In genomic region chr17:33974276-33974675, GRCh38 we compare ENCODE assay signal across 12 cellular contexts.
DNase-seq lines count a peak whose midpoint lies in the region; ATAC-seq and TF ChIP-seq lines count a peak whose summit lies in the region.
"Had no signal": no experiment of that assay in that cellular context is flagged by ENCODE, and none has a peak within 500 bp of the region (broad histone marks: within the 10 kb centered on the region; RNA-seq: fewer than 3 reads in every experiment).

No MANE protein-coding gene starts in this region.

- H3K27me3 ChIP-seq in OCI-LY3 (ENCODE audit: low read depth, low read length) (no peaks in the 10 kb centered on the region), endodermal cell (ENCODE audit: control insufficient read depth, insufficient read depth, low read length, poor library complexity, severe bottlenecking) (no peaks in the 10 kb centered on the region), Caco-2 (replicated peaks; ENCODE audit: control insufficient read depth, insufficient read depth, low read length) (no peaks in the 10 kb centered on the region)

- POLR2A ChIA-PET in Caco-2 (lab: Charles Lee), result no interaction called here

- H3K9me3 Mint-ChIP-seq in endodermal cell (no peaks in the 10 kb centered on the region), osteocyte (ENCODE audit: unreplicated experiment) (peaks cover 44% of the 10 kb centered on the region), Caco-2 (ENCODE audit: unreplicated experiment) (no peaks in the 10 kb centered on the region)
- H3K9me3 Mint-ChIP-seq: CD4-positive, alpha-beta memory T cell had no signal

- no peak overlapping the region for H3K4me3 ChIP-seq in OCI-LY3 (ENCODE audit: low read length)
- no peak overlapping the region for H3K4me3 ChIP-seq in endodermal cell (ENCODE audit: low read length)
- H3K4me3 ChIP-seq in Caco-2 (ENCODE audit: low read depth, low read length), result no peak overlapping the region

- BruUV-seq in Caco-2 (replicated peaks; lab: Mats Ljungman, UMichigan), result no TSS peak

- DNase-seq in endodermal cell (peak; percentile 35), osteocyte (ENCODE audit: extremely low spot score, unreplicated experiment) (peak; percentile 65), HCEC 1CT (no peak), Caco-2 (no peak)
- DNase-seq: C1 segment of cervical spinal cord; CD4-positive, alpha-beta memory T cell; COR-L47; DND-41; GOT3 had no signal

- H2AFZ ChIP-seq in OCI-LY3 (ENCODE audit: low read depth, low read length), result no peak overlapping the region

- no peaks in the 10 kb centered on the region for H4K20me1 ChIP-seq in OCI-LY3 (ENCODE audit: insufficient read depth, low read length)

- H3K27ac Mint-ChIP-seq in endodermal cell (no peak overlapping the region), osteocyte (ENCODE audit: unreplicated experiment) (no peak overlapping the region), Caco-2 (ENCODE audit: unreplicated experiment) (no peak overlapping the region)
- H3K27ac Mint-ChIP-seq: CD4-positive, alpha-beta memory T cell had no signal

- TF ChIP-seq CTCF in OCI-LY3 (IDR thresholded peaks at IDR 0.05; ENCODE audit: low read depth, low read length), result no peak
- no peak for TF ChIP-seq CTCF in endodermal cell (conservative IDR thresholded peaks at IDR 0.05)
- no peak for TF ChIP-seq CTCF in osteocyte (IDR thresholded peaks at IDR 0.05)
- no peak for TF ChIP-seq CTCF in Caco-2 (IDR thresholded peaks at IDR 0.05; ENCODE audit: insufficient read depth in 1 of 2, low read depth in 1 of 2, low read length in 1 of 2, severe bottlenecking in 1 of 2, unreplicated experiment in 1 of 2)

- H3K4me1 Mint-ChIP-seq in endodermal cell (peaks cover 50% of the 10 kb centered on the region), osteocyte (ENCODE audit: unreplicated experiment) (no peaks in the 10 kb centered on the region), Caco-2 (ENCODE audit: low read depth, unreplicated experiment) (no peaks in the 10 kb centered on the region)

- H3K9me3 ChIP-seq in OCI-LY3 (ENCODE audit: insufficient read depth, low read length) (peaks cover 9% of the 10 kb centered on the region), endodermal cell (ENCODE audit: control insufficient read depth, low read length) (no peaks in the 10 kb centered on the region), Caco-2 (no peaks in the 10 kb centered on the region)

- 0 out of 2 replicates have a peak overlapping the region, but pooled peaks have one; percentile 78 for H3K27ac ChIP-seq in OCI-LY3 (ENCODE audit: low read length)
- H3K27ac ChIP-seq in endodermal cell (ENCODE audit: low read depth, low read length), result no peak overlapping the region

- 95 to 100% methylated on average over 1 to 3 of the region's 3 CpGs for WGBS in endodermal cell (ENCODE audit: insufficient coverage in 1 of 2, insufficient read length in 1 of 2), 2 experiments

- peaks cover 9% of the 10 kb centered on the region for H3K36me3 ChIP-seq in OCI-LY3 (replicated peaks; ENCODE audit: low read depth, low read length)
- H3K36me3 ChIP-seq in endodermal cell (ENCODE audit: control insufficient read depth, insufficient read depth, low read length), result no peaks in the 10 kb centered on the region
- H3K36me3 ChIP-seq in Caco-2 (ENCODE audit: control insufficient read depth, insufficient read depth, low read length), result no peaks in the 10 kb centered on the region

- H3K4me2 ChIP-seq in OCI-LY3 (ENCODE audit: low read length), result no peak overlapping the region

- H3K36me3 Mint-ChIP-seq in endodermal cell (ENCODE audit: low read depth), result no peaks in the 10 kb centered on the region
- H3K36me3 Mint-ChIP-seq in osteocyte (ENCODE audit: unreplicated experiment), result no peaks in the 10 kb centered on the region
- H3K36me3 Mint-ChIP-seq in Caco-2 (ENCODE audit: insufficient read depth, unreplicated experiment), result no peaks in the 10 kb centered on the region
- H3K36me3 Mint-ChIP-seq: CD4-positive, alpha-beta memory T cell had no signal

- H3K4me3 Mint-ChIP-seq in endodermal cell (no peak overlapping the region), osteocyte (ENCODE audit: unreplicated experiment) (no peak overlapping the region), Caco-2 (ENCODE audit: unreplicated experiment) (no peak overlapping the region)
- H3K4me3 Mint-ChIP-seq: CD4-positive, alpha-beta memory T cell had no signal

- H3K9ac ChIP-seq in OCI-LY3 (ENCODE audit: low read length) (no peak overlapping the region), endodermal cell (ENCODE audit: extremely low read depth, low read length, poor library complexity, severe bottlenecking) (no peak overlapping the region)

- intact Hi-C loops in Caco-2 (cut with micrococcal nuclease; ENCODE audit: unreplicated experiment), result no loop called here

- no peaks in the 10 kb centered on the region for H3K79me2 ChIP-seq in OCI-LY3 (ENCODE audit: low read length)

- CTCF ChIA-PET in Caco-2 (lab: Charles Lee), result no interaction called here

- ATAC-seq in GM21360 (IDR thresholded peaks at IDR 0.05; ENCODE audit: unreplicated experiment), result no peak
- ATAC-seq: HCT116 had no signal

- peaks cover 35% of the 10 kb centered on the region for H3K27me3 Mint-ChIP-seq in endodermal cell (ENCODE audit: insufficient read depth)
- H3K27me3 Mint-ChIP-seq in osteocyte (ENCODE audit: unreplicated experiment), result no peaks in the 10 kb centered on the region
- H3K27me3 Mint-ChIP-seq in Caco-2 (ENCODE audit: insufficient read depth, unreplicated experiment), result peaks cover 9% of the 10 kb centered on the region

- peaks cover 61% of the 10 kb centered on the region for H3K4me1 ChIP-seq in OCI-LY3 (ENCODE audit: low read length)
- peaks cover 16% of the 10 kb centered on the region for H3K4me1 ChIP-seq in endodermal cell (ENCODE audit: control insufficient read depth, insufficient read depth, low read length)
- H3K4me1 ChIP-seq in Caco-2, result no peaks in the 10 kb centered on the region

Comparison
In these comparisons a context has a peak if more than half of its experiments do, and no peak if none do; other contexts are left out.
1. DNase-seq: peak in endodermal cell (single experiment) and osteocyte (single experiment); none in HCEC 1CT (single experiment) and Caco-2 (0 of 2).